8 cellular contexts compared by ENCODE assay signal in genomic region chr10:73785221-73785720, GRCh38. TPM values are rescaled to one million over a fixed set of nuclear protein-coding genes. Genes with fewer than 3 reads are reported as not detected.
A peak's percentile ranks its signal among the peaks of the same experiment; 100 is the strongest.
DNase-seq lines count a peak whose midpoint lies in the region; ATAC-seq and TF ChIP-seq lines count a peak whose summit lies in the region.

ZSWIM8 (plus strand) TSS chr10:73785606; CDS start chr10:73785879, 273 bp downstream.

- H3K4me2 ChIP-seq in neural progenitor cell: peak within 1 kb of the TSS; percentile 95

- peak; percentile 86 for ATAC-seq in foreskin keratinocyte

- DNase-seq in GF-D8 (lab: John Stamatoyannopoulos, UW) (peak; percentile 90), HEK293T (ENCODE audit: extremely low spot score) (peak; percentile 79), MV-4-11 (lab: John Stamatoyannopoulos, UW) (peak; percentile 94), SK-MEL-5 (ENCODE audit: low read depth, low spot score) (peak; percentile 94), foreskin keratinocyte (peak; percentile 88 to 93), neural progenitor cell (ENCODE audit: low spot score) (peak; percentile 94), stromal cell of bone marrow (ENCODE audit: low read depth) (peak; percentile 97)
- DNase-seq in activated naive CD4-positive, alpha-beta T cell treated with Interleukin-2 at 50 U/mL for 16 hours: peak; percentile 87

- no peaks in the 10 kb centered on the region for H3K9me3 Mint-ChIP-seq in neural progenitor cell

- CTCF ChIA-PET in HEK293T (lab: Yijun Ruan, JAX): no interaction called here

- peaks cover 36% of the 10 kb centered on the region for H4K20me1 ChIP-seq in neural progenitor cell (ENCODE audit: low read depth)

- H3K36me3 ChIP-seq in neural progenitor cell: no peaks in the 10 kb centered on the region

- H3K4me3 ChIP-seq in neural progenitor cell: peak within 1 kb of the TSS; percentile 84

- H3K27ac Mint-ChIP-seq in neural progenitor cell: peak within 1 kb of the TSS; percentile 78

- in situ Hi-C loops in SK-MEL-5 (cut with HindIII; ENCODE audit: low pct_unique_long_range_greater_than_20kb, low sequenced_read_pairs): no loop called here

- peaks cover 68% of the 10 kb centered on the region for H3K79me2 ChIP-seq in neural progenitor cell (ENCODE audit: low read depth)

- peaks cover 41% of the 10 kb centered on the region for H3F3A ChIP-seq in neural progenitor cell (ENCODE audit: low read depth)

- H3K27ac ChIP-seq in foreskin keratinocyte: peak within 1 kb of the TSS; percentile 24
- H3K27ac ChIP-seq in neural progenitor cell: no peak within 1 kb of the TSS

- H2AFZ ChIP-seq in neural progenitor cell (replicated peaks): peak within 1 kb of the TSS; percentile 98

- peak within 1 kb of the TSS; percentile 99 for H3K4me3 Mint-ChIP-seq in neural progenitor cell

- TF ChIP-seq CTCF in foreskin keratinocyte (conservative IDR thresholded peaks at IDR 0.05) (no peak), neural progenitor cell (IDR thresholded peaks at IDR 0.05) (no peak)

- peaks cover 7% of the 10 kb centered on the region for H3K27me3 Mint-ChIP-seq in neural progenitor cell (ENCODE audit: insufficient read depth, low read depth)

- H3K27me3 ChIP-seq in foreskin keratinocyte (no peaks in the 10 kb centered on the region), neural progenitor cell (no peaks in the 10 kb centered on the region)

- H3K9ac ChIP-seq in neural progenitor cell: peak within 1 kb of the TSS; percentile 67

- POLR2A ChIA-PET in HEK293T (lab: Yijun Ruan, JAX): interaction anchor here (0.6 to 2.7 kb wide), 6 partner anchors 10 to 160 kb away, joined by 3 to 6 read pairs (median 3); no protein-coding TSS in a partner anchor

- peaks cover 6% of the 10 kb centered on the region for H3K36me3 Mint-ChIP-seq in neural progenitor cell

- H3K4me1 ChIP-seq in foreskin keratinocyte (peaks cover 8% of the 10 kb centered on the region), neural progenitor cell (peaks cover 25% of the 10 kb centered on the region)

- H3K4me1 Mint-ChIP-seq in neural progenitor cell: peaks cover 39% of the 10 kb centered on the region

- no peaks in the 10 kb centered on the region for H3K9me3 ChIP-seq in neural progenitor cell (ENCODE audit: low read depth)

TF ChIP-seq in HEK293T, 16 proteins besides CTCF, POLR2A, EP300 and RAD21:
- peak; percentile 33; the same call in 1 of the 2 replicates for TF ChIP-seq FOXK2 (IDR thresholded peaks at IDR 0.05)
- TF ChIP-seq LEF1 (IDR thresholded peaks at IDR 0.05; ENCODE audit: borderline replicate concordance): no peak
- TF ChIP-seq ELF4 (IDR thresholded peaks at IDR 0.05): peak; percentile 54; the same call in 1 of the 2 replicates
- TF ChIP-seq TARDBP (IDR thresholded peaks at IDR 0.05): 0 out of 2 replicates have a peak, but pooled peaks have one; percentile 63

RNA-seq across cellular contexts. Expression of gene ZSWIM8, which starts in this region (rescaled TPM):
- total RNA-seq in SK-MEL-5 (2014; rRNA removed; shearing (Covaris generic)): 38.5 and 44.7 TPM in 2 replicates
- polyA plus RNA-seq in SK-MEL-5 (2015; cell fraction: cytosol; rRNA removed): 62.8 and 64.6 TPM in 2 replicates
- 226 and 283 TPM in 2 replicates for polyA plus RNA-seq in SK-MEL-5 (2015; cell fraction: nucleus; rRNA removed)
- total RNA-seq in foreskin keratinocyte: 41.7 and 41.8 TPM in 2 replicates
- 38.8 and 44.9 TPM in 2 replicates for polyA plus RNA-seq in foreskin keratinocyte
- total RNA-seq in neural progenitor cell (ENCODE audit: low replicate concordance): 30.5 and 38.1 TPM in 2 replicates
